Comparison of ENCODE assay signal across 16 cellular contexts in the genomic region with DNA sequence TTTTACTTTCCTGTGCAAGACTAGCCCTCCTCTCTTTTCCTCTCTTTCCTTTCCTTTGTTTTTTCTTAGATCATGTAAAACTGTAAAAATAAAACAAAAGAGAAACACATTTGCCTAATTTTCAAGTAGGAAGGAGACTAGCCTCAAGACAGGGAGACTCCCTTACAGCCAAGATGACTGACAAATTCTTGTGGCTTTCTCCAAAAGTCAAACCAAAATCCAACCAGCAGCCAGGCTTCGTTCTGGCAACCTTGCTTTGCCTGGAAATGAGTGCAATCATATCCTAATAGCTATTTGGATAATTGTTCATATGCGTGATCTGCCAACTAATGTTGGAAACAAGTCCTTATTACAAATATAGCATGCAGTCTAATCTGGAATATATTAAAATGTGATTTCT.
DNase-seq lines count a peak whose midpoint lies in the region; ATAC-seq and TF ChIP-seq lines count a peak whose summit lies in the region.
"Had no signal": no experiment of that assay in that cellular context is flagged by ENCODE, and none has a peak within 500 bp of the region (broad histone marks: within the 10 kb centered on the region; RNA-seq: fewer than 3 reads in every experiment).

No MANE protein-coding gene starts in this region.

- DNase-seq in EL (peak; percentile 20), NCI-H446 treated with DMSO at 0.1 percent for 48 hours (lab: John Stamatoyannopoulos, UW) (peak; percentile 13), fibroblast of lung (ENCODE audit: low read depth in 2 of 2) (peak; percentile 37 to 87), DMS79 treated with DMSO at 0.1 percent for 48 hours (lab: John Stamatoyannopoulos, UW) (no peak)
- DNase-seq in effector CD8-positive, alpha-beta T cell (lab: John Stamatoyannopoulos, UW) = no peak
- DNase-seq: Caco-2, NCI-H1105, NCI-H187 treated with DMSO at 0.1 percent for 48 hours, NCI-H2171, NCI-H774, PC-9 had no signal

- H3K9ac ChIP-seq in fibroblast of lung (ENCODE audit: insufficient read depth, low read length) (no peak overlapping the region), skeletal muscle satellite cell (ENCODE audit: low read depth, low read length) (no peak overlapping the region)

- H2AFZ ChIP-seq in fibroblast of lung (ENCODE audit: low read length) = no peak overlapping the region
- H2AFZ ChIP-seq: PC-9 had no signal

- H3K36me3 ChIP-seq in fibroblast of lung (ENCODE audit: control insufficient read depth, insufficient read depth, low read length) (no peaks in the 10 kb centered on the region), skeletal muscle satellite cell (ENCODE audit: insufficient read depth, low read length) (no peaks in the 10 kb centered on the region)

- TF ChIP-seq CTCF in fibroblast of lung (conservative IDR thresholded peaks at IDR 0.05 in 1 of 2, IDR thresholded peaks at IDR 0.05 in 1 of 2; ENCODE audit: low read depth in 1 of 2, low read length in 2 of 2) = no peak

- no peaks in the 10 kb centered on the region for H4K20me1 ChIP-seq in fibroblast of lung (ENCODE audit: control insufficient read depth, extremely low read depth, insufficient read depth, low read length)

- H3K9me3 ChIP-seq in fibroblast of lung (ENCODE audit: control insufficient read depth, insufficient read depth, low read depth, low read length) = no peaks in the 10 kb centered on the region
- no peaks in the 10 kb centered on the region for H3K9me3 ChIP-seq in skeletal muscle satellite cell (replicated peaks; ENCODE audit: low read length)
- H3K9me3 ChIP-seq: Caco-2 had no signal

- no peaks in the 10 kb centered on the region for H3K79me2 ChIP-seq in fibroblast of lung (ENCODE audit: control insufficient read depth, insufficient read depth, low read length)

- ATAC-seq in GM18861 (IDR thresholded peaks at IDR 0.05; ENCODE audit: unreplicated experiment) = no peak
- ATAC-seq: K562 had no signal

- no peak overlapping the region for H3K27ac ChIP-seq in fibroblast of lung (ENCODE audit: insufficient read depth, low read length)
- H3K27ac ChIP-seq: C4-2B, PC-9, SK-N-MC had no signal

- H3K27me3 ChIP-seq in fibroblast of lung (ENCODE audit: control insufficient read depth, insufficient read depth, low read length) = no peaks in the 10 kb centered on the region
- peaks cover 5% of the 10 kb centered on the region for H3K27me3 ChIP-seq in skeletal muscle satellite cell (ENCODE audit: control insufficient read depth, insufficient read depth, low read length)

- H3K4me3 ChIP-seq in fibroblast of lung (replicated peaks in 1 of 4; ENCODE audit: control extremely low read depth in 1 of 4, insufficient read depth in 1 of 4, low read depth in 3 of 4, low read length in 4 of 4) (peak overlapping the region in 1 of 4 experiments; percentile 17), skeletal muscle satellite cell (ENCODE audit: low read length) (no peak overlapping the region)
- H3K4me3 ChIP-seq: K562, PC-9, SK-N-MC had no signal

- H3K4me1 ChIP-seq in fibroblast of lung (ENCODE audit: control insufficient read depth, extremely low read depth, insufficient read depth, low read length) = no peaks in the 10 kb centered on the region
- H3K4me1 ChIP-seq in skeletal muscle satellite cell (ENCODE audit: control insufficient read depth, insufficient read depth, low read length) = peaks cover 6% of the 10 kb centered on the region
- H3K4me1 ChIP-seq: Caco-2 had no signal

- H3K4me2 ChIP-seq in fibroblast of lung (ENCODE audit: extremely low read depth, insufficient read depth, low read length) (peak overlapping the region; percentile 33), skeletal muscle satellite cell (ENCODE audit: low read length) (peak overlapping the region; percentile 10)
- H3K4me2 ChIP-seq: PC-9 had no signal

Comparison
In these comparisons a context has a peak if more than half of its experiments do, and no peak if none do; other contexts are left out.
1. DNase-seq: peak in EL (single experiment), NCI-H446 treated with DMSO at 0.1 percent for 48 hours (single experiment) and fibroblast of lung (2 of 2); none in effector CD8-positive, alpha-beta T cell (single experiment) and DMS79 treated with DMSO at 0.1 percent for 48 hours (single experiment).